Comparison of ENCODE assay signal across 19 cellular contexts in the genomic region with DNA sequence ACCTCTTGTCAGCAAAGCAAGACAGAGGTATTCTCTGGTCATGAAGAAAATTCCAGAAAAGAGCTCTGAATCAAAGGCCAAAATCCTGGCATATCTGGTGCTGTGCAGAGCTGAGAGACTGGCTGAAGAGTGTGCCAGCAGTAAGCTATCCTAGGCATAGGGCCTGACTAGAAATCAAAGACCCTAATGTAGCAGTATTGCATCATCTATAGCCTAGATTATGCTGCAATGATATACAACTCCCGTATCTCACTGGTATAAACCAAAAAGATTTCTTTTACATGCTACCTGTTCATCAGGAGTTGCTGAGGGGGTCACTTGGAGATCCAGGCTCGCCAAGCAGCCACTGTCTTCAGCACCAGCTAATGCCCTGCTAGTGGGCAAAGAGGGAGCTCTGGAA. TPM values are rescaled to one million over a fixed set of nuclear protein-coding genes. Genes with fewer than 3 reads are reported as not detected.
DNase-seq lines count a peak whose midpoint lies in the region; ATAC-seq and TF ChIP-seq lines count a peak whose summit lies in the region.
"Had no signal": no experiment of that assay in that cellular context is flagged by ENCODE, and none has a peak within 500 bp of the region (broad histone marks: within the 10 kb centered on the region; RNA-seq: fewer than 3 reads in every experiment).

No MANE protein-coding gene starts in this region.

- H3K27ac Mint-ChIP-seq in activated CD8-positive, alpha-beta T cell treated with anti-CD3 and anti-CD28 coated beads for 36 hours, result peak overlapping the region; percentile 25
- no peak overlapping the region for H3K27ac Mint-ChIP-seq in activated CD8-positive, alpha-beta T cell treated with anti-CD3 and anti-CD28 coated beads, Interleukin-2, amount 10 ng/mL, durations not matched to agents 7 days and 5 days
- H3K27ac Mint-ChIP-seq in stimulated activated naive CD8-positive, alpha-beta T cell treated with anti-CD3 and anti-CD28 coated beads, Interleukin-15, amount 100 ng/mL, for 72 hours, result peak overlapping the region; percentile 11 to 42
- peak overlapping the region; percentile 57 for H3K27ac Mint-ChIP-seq in chondrocyte (ENCODE audit: unreplicated experiment)
- H3K27ac Mint-ChIP-seq: H9 had no signal

- H3K27ac ChIP-seq in SK-N-SH (ENCODE audit: low read depth in 2 of 2, low read length in 1 of 2), result no peak overlapping the region
- H3K27ac ChIP-seq: 22Rv1, A549, BLaER1 had no signal

- no peak overlapping the region for H3K9ac ChIP-seq in SK-N-SH
- H3K9ac ChIP-seq: BLaER1 had no signal

- H3K9me3 Mint-ChIP-seq in activated CD8-positive, alpha-beta T cell treated with anti-CD3 and anti-CD28 coated beads for 36 hours, result peaks cover 8% of the 10 kb centered on the region
- peaks cover 9% of the 10 kb centered on the region for H3K9me3 Mint-ChIP-seq in activated CD8-positive, alpha-beta T cell treated with anti-CD3 and anti-CD28 coated beads, Interleukin-2, amount 10 ng/mL, durations not matched to agents 7 days and 5 days (ENCODE audit: insufficient read depth)
- H3K9me3 Mint-ChIP-seq in stimulated activated naive CD8-positive, alpha-beta T cell treated with anti-CD3 and anti-CD28 coated beads, Interleukin-15, amount 100 ng/mL, for 72 hours, result peaks cover 6 to 24% of the 10 kb centered on the region in 2 donors
- H3K9me3 Mint-ChIP-seq in chondrocyte (ENCODE audit: low read depth), result peaks cover 7% of the 10 kb centered on the region
- H3K9me3 Mint-ChIP-seq: CD8-positive, alpha-beta memory T cell had no signal

- POLR2A ChIA-PET in activated CD8-positive, alpha-beta T cell treated with anti-CD3 and anti-CD28 coated beads for 36 hours (lab: Charles Lee), result no interaction called here
- POLR2A ChIA-PET in activated CD8-positive, alpha-beta T cell treated with anti-CD3 and anti-CD28 coated beads, Interleukin-2, amount 10 ng/mL, durations not matched to agents 7 days and 5 days (lab: Charles Lee), result interaction anchor here (0.6 to 1.0 kb wide), 2 partner anchors 30 to 498 kb away, joined by 3 read pairs; no protein-coding TSS in a partner anchor
- POLR2A ChIA-PET in SK-N-SH (lab: Yijun Ruan, JAX), result no interaction called here

- H3K4me1 Mint-ChIP-seq in activated CD8-positive, alpha-beta T cell treated with anti-CD3 and anti-CD28 coated beads for 36 hours (ENCODE audit: low read depth), result no peaks in the 10 kb centered on the region
- no peaks in the 10 kb centered on the region for H3K4me1 Mint-ChIP-seq in activated CD8-positive, alpha-beta T cell treated with anti-CD3 and anti-CD28 coated beads, Interleukin-2, amount 10 ng/mL, durations not matched to agents 7 days and 5 days (ENCODE audit: low read depth)
- no peaks in the 10 kb centered on the region for H3K4me1 Mint-ChIP-seq in stimulated activated naive CD8-positive, alpha-beta T cell treated with anti-CD3 and anti-CD28 coated beads, Interleukin-15, amount 100 ng/mL, for 72 hours
- H3K4me1 Mint-ChIP-seq in chondrocyte (ENCODE audit: low read depth), result no peaks in the 10 kb centered on the region
- H3K4me1 Mint-ChIP-seq: H9 had no signal

- no peaks in the 10 kb centered on the region for H3K9me2 ChIP-seq in SK-N-SH

- H3K27me3 ChIP-seq in SK-N-SH (ENCODE audit: insufficient read depth) (no peaks in the 10 kb centered on the region), HAP-1 (ENCODE audit: low read depth) (no peaks in the 10 kb centered on the region)
- H3K27me3 ChIP-seq: BLaER1 had no signal

- H3K4me3 Mint-ChIP-seq in activated CD8-positive, alpha-beta T cell treated with anti-CD3 and anti-CD28 coated beads for 36 hours, result no peak overlapping the region
- no peak overlapping the region for H3K4me3 Mint-ChIP-seq in activated CD8-positive, alpha-beta T cell treated with anti-CD3 and anti-CD28 coated beads, Interleukin-2, amount 10 ng/mL, durations not matched to agents 7 days and 5 days
- no peak overlapping the region for H3K4me3 Mint-ChIP-seq in stimulated activated naive CD8-positive, alpha-beta T cell treated with anti-CD3 and anti-CD28 coated beads, Interleukin-15, amount 100 ng/mL, for 72 hours
- H3K4me3 Mint-ChIP-seq in chondrocyte (ENCODE audit: unreplicated experiment), result no peak overlapping the region
- H3K4me3 Mint-ChIP-seq: CD8-positive, alpha-beta memory T cell; H9 had no signal

- in situ Hi-C loops in HAP-1 (cut with MboI; ENCODE audit: low sequenced_read_pairs), result no loop called here

- H3K4me2 ChIP-seq in SK-N-SH, result no peak overlapping the region
- H3K4me2 ChIP-seq: A549, BLaER1 had no signal

- CTCF ChIA-PET in activated CD8-positive, alpha-beta T cell treated with anti-CD3 and anti-CD28 coated beads for 36 hours (lab: Charles Lee), result interaction anchor here (1.4 kb wide), 1 partner anchor 77 kb away, joined by 4 read pairs; no protein-coding TSS in a partner anchor
- CTCF ChIA-PET in activated CD8-positive, alpha-beta T cell treated with anti-CD3 and anti-CD28 coated beads, Interleukin-2, amount 10 ng/mL, durations not matched to agents 7 days and 5 days (lab: Charles Lee), result no interaction called here
- CTCF ChIA-PET in SK-N-SH (lab: Yijun Ruan, JAX), result interaction anchor here (0.6 to 1.2 kb wide), 4 partner anchors 26 to 764 kb away, joined by 3 read pairs; no protein-coding TSS in a partner anchor

- no peaks in the 10 kb centered on the region for H3K27me3 Mint-ChIP-seq in activated CD8-positive, alpha-beta T cell treated with anti-CD3 and anti-CD28 coated beads for 36 hours
- no peaks in the 10 kb centered on the region for H3K27me3 Mint-ChIP-seq in activated CD8-positive, alpha-beta T cell treated with anti-CD3 and anti-CD28 coated beads, Interleukin-2, amount 10 ng/mL, durations not matched to agents 7 days and 5 days (ENCODE audit: low read depth)
- no peaks in the 10 kb centered on the region for H3K27me3 Mint-ChIP-seq in stimulated activated naive CD8-positive, alpha-beta T cell treated with anti-CD3 and anti-CD28 coated beads, Interleukin-15, amount 100 ng/mL, for 72 hours
- H3K27me3 Mint-ChIP-seq in chondrocyte (ENCODE audit: low read depth), result no peaks in the 10 kb centered on the region
- H3K27me3 Mint-ChIP-seq: CD8-positive, alpha-beta memory T cell had no signal

- H3K4me1 ChIP-seq in SK-N-SH (ENCODE audit: control insufficient read depth in 1 of 2, insufficient read depth in 2 of 2, low read depth in 1 of 2, low read length in 1 of 2), result no peaks in the 10 kb centered on the region
- no peaks in the 10 kb centered on the region for H3K4me1 ChIP-seq in HAP-1
- H3K4me1 ChIP-seq: A549, BLaER1 had no signal

- no peak for DNase-seq in activated CD8-positive, alpha-beta T cell treated with anti-CD3 and anti-CD28 coated beads for 36 hours
- no peak for DNase-seq in activated CD8-positive, alpha-beta T cell treated with anti-CD3 and anti-CD28 coated beads, Interleukin-2, amount 10 ng/mL, durations not matched to agents 7 days and 5 days
- no peak for DNase-seq in stimulated activated naive CD8-positive, alpha-beta T cell treated with anti-CD3 and anti-CD28 coated beads, Interleukin-15, amount 100 ng/mL, for 72 hours
- DNase-seq in stimulated activated naive CD8-positive, alpha-beta T cell treated with anti-CD3 and anti-CD28 coated beads, Interleukin-15, Interleukin-2, amounts not matched to agents 100 U/mL and 50 U/mL, for 24 hours, result no peak
- DNase-seq in chondrocyte (ENCODE audit: low spot score) (no peak), SK-N-SH (no peak), NCI-H1048 (lab: John Stamatoyannopoulos, UW) (no peak), HAP-1 (ENCODE audit: low spot score in 2 of 2) (no peak)
- DNase-seq: CD8-positive, alpha-beta memory T cell; COR-L47; DMS 273 treated with DMSO at 0.1 percent for 48 hours; DMS53; DND-41; EL; H9 had no signal

- TF ChIP-seq RAD21 in SK-N-SH (IDR thresholded peaks at IDR 0.05; ENCODE audit: low read length), result no peak

- H4K20me1 ChIP-seq in SK-N-SH (ENCODE audit: insufficient read depth), result no peaks in the 10 kb centered on the region

- no peak for TF ChIP-seq EP300 in SK-N-SH (IDR thresholded peaks at IDR 0.05; ENCODE audit: borderline replicate concordance in 1 of 2, low read depth in 1 of 2, low read length in 1 of 2)

- H3K9me3 ChIP-seq in SK-N-SH (no peaks in the 10 kb centered on the region), HAP-1 (no peaks in the 10 kb centered on the region)

- ATAC-seq in activated CD8-positive, alpha-beta T cell treated with anti-CD3 and anti-CD28 coated beads for 36 hours, result no peak
- ATAC-seq in activated CD8-positive, alpha-beta T cell treated with anti-CD3 and anti-CD28 coated beads, Interleukin-2, amount 10 ng/mL, durations not matched to agents 7 days and 5 days, result no peak
- no peak for ATAC-seq in stimulated activated naive CD8-positive, alpha-beta T cell treated with anti-CD3 and anti-CD28 coated beads, Interleukin-15, amount 100 ng/mL, for 72 hours
- ATAC-seq in stimulated activated naive CD8-positive, alpha-beta T cell treated with anti-CD3 and anti-CD28 coated beads, Interleukin-15, Interleukin-2, amounts not matched to agents 100 U/mL and 50 U/mL, for 24 hours, result no peak
- ATAC-seq: A549, GM12878 had no signal

- H3K79me2 ChIP-seq in SK-N-SH (ENCODE audit: insufficient read depth), result no peaks in the 10 kb centered on the region; the same call in 1 of the 2 replicates

- TF ChIP-seq CTCF in activated CD8-positive, alpha-beta T cell treated with anti-CD3 and anti-CD28 coated beads for 36 hours (IDR thresholded peaks at IDR 0.05), result no peak
- TF ChIP-seq CTCF in chondrocyte (IDR thresholded peaks at IDR 0.05) (no peak), SK-N-SH (IDR thresholded peaks at IDR 0.05) (no peak)

- intact Hi-C loops in activated CD8-positive, alpha-beta T cell treated with anti-CD3 and anti-CD28 coated beads for 36 hours (cut with micrococcal nuclease), result no loop called here

- peaks cover 55% of the 10 kb centered on the region for H3K36me3 Mint-ChIP-seq in activated CD8-positive, alpha-beta T cell treated with anti-CD3 and anti-CD28 coated beads for 36 hours (ENCODE audit: low read depth)
- H3K36me3 Mint-ChIP-seq in activated CD8-positive, alpha-beta T cell treated with anti-CD3 and anti-CD28 coated beads, Interleukin-2, amount 10 ng/mL, durations not matched to agents 7 days and 5 days (ENCODE audit: low read depth), result peaks cover 58% of the 10 kb centered on the region
- H3K36me3 Mint-ChIP-seq in chondrocyte (ENCODE audit: low read depth), result peaks cover 48% of the 10 kb centered on the region

- H3K4me3 ChIP-seq in SK-N-SH (ENCODE audit: low read depth in 2 of 2, low read length in 1 of 2) (no peak overlapping the region), HAP-1 (no peak overlapping the region)
- H3K4me3 ChIP-seq: A549, BLaER1, GM12878 had no signal

- H3K36me3 ChIP-seq in SK-N-SH (replicated peaks in 1 of 2; ENCODE audit: control insufficient read depth in 1 of 2, insufficient read depth in 2 of 2, low read length in 1 of 2) (peaks cover 36 to 47% of the 10 kb centered on the region in 2 experiments), HAP-1 (replicated peaks) (peaks cover 26% of the 10 kb centered on the region)

- H3F3A ChIP-seq in SK-N-SH (replicated peaks; ENCODE audit: insufficient read depth), result no peaks in the 10 kb centered on the region

- 94% methylated on average over 2 of the region's 2 CpGs for WGBS in SK-N-SH (ENCODE audit: low lambda C conversion rate)

- no peak overlapping the region for H2AFZ ChIP-seq in SK-N-SH (ENCODE audit: low read depth)

RNA-seq across cellular contexts. Expression of a gene that starts 30.9 kb away (rescaled TPM):
- 10 to 100 TPM; 21.6 to 22.3 TPM for total RNA-seq in activated CD8-positive, alpha-beta T cell treated with anti-CD3 and anti-CD28 coated beads for 36 hours
- total RNA-seq in activated CD8-positive, alpha-beta T cell treated with anti-CD3 and anti-CD28 coated beads, Interleukin-2, amount 10 ng/mL, durations not matched to agents 7 days and 5 days, result 10 to 100 TPM; 16.7 to 16.9 TPM
- total RNA-seq in chondrocyte, result 12.5 to 14.8 TPM (median 13.7 TPM) in 3 replicates
- 6.5 and 7.4 TPM in 2 replicates for polyA plus RNA-seq in SK-N-SH (2012; rRNA removed)
- 5.5 and 5.9 TPM in 2 replicates for polyA plus RNA-seq in SK-N-SH (2012; cell fraction: cytosol; rRNA removed)
- polyA plus RNA-seq in SK-N-SH (2012; cell fraction: nucleus; rRNA removed), result 18.5 and 22.9 TPM in 2 replicates

RNA-seq across cellular contexts. Expression of a gene that starts 49.1 kb away (rescaled TPM):
- 10 to 100 TPM; 43.0 to 43.5 TPM for total RNA-seq in activated CD8-positive, alpha-beta T cell treated with anti-CD3 and anti-CD28 coated beads for 36 hours
- total RNA-seq in activated CD8-positive, alpha-beta T cell treated with anti-CD3 and anti-CD28 coated beads, Interleukin-2, amount 10 ng/mL, durations not matched to agents 7 days and 5 days, result 10 to 100 TPM; 37.3 to 37.9 TPM
- total RNA-seq in chondrocyte, result 38.4 to 41.8 TPM (median 39.7 TPM) in 3 replicates
- 68.8 and 108 TPM in 2 replicates for polyA plus RNA-seq in SK-N-SH (2012; rRNA removed)
- 40.2 and 60.4 TPM in 2 replicates for polyA plus RNA-seq in SK-N-SH (2012; cell fraction: cytosol; rRNA removed)
- 108 and 202 TPM in 2 replicates for polyA plus RNA-seq in SK-N-SH (2012; cell fraction: nucleus; rRNA removed)
